ENCODE assay signal across 8 cellular contexts in genomic region chr5:74685979-74686631, GRCh38. TPM values are rescaled to one million over a fixed set of nuclear protein-coding genes. Genes with fewer than 3 reads are reported as not detected.
DNase-seq lines count a peak whose midpoint lies in the region; ATAC-seq and TF ChIP-seq lines count a peak whose summit lies in the region.

No MANE protein-coding gene starts in this region.

- H3K4me3 Mint-ChIP-seq in CD4-positive, CD25-positive, alpha-beta regulatory T cell = peak overlapping the region; percentile 84 to 95 (median 88)

- no peaks in the 10 kb centered on the region for H3K27me3 ChIP-seq in CD4-positive, CD25-positive, alpha-beta regulatory T cell (ENCODE audit: control insufficient read depth, insufficient read depth, low read length)
- H3K27me3 ChIP-seq in brain microvascular endothelial cell (replicated peaks) (no peaks in the 10 kb centered on the region), left lung (no peaks in the 10 kb centered on the region), thoracic aorta (replicated peaks; ENCODE audit: insufficient read depth) (no peaks in the 10 kb centered on the region)

- peaks cover 22% of the 10 kb centered on the region for H3K4me1 ChIP-seq in CD4-positive, CD25-positive, alpha-beta regulatory T cell (ENCODE audit: control insufficient read depth, insufficient read depth, low read length, poor library complexity, severe bottlenecking)
- H3K4me1 ChIP-seq in left lung = peaks cover 12 to 24% of the 10 kb centered on the region in 2 donors
- H3K4me1 ChIP-seq in thoracic aorta (ENCODE audit: control insufficient read depth in 1 of 2, low read depth in 2 of 2) = peaks cover 10 to 17% of the 10 kb centered on the region in 2 donors

- H3K4me1 Mint-ChIP-seq in CD4-positive, CD25-positive, alpha-beta regulatory T cell = peaks cover 22 to 37% (median 32%) of the 10 kb centered on the region in 4 donors

- ATAC-seq in CD4-positive, CD25-positive, alpha-beta regulatory T cell (ENCODE audit: low read depth in 2 of 2) = peak; percentile 1 to 17
- ATAC-seq in GM21360 (IDR thresholded peaks at IDR 0.05; ENCODE audit: unreplicated experiment) (peak; percentile 62), left lung (peak; percentile 38), thoracic aorta (ENCODE audit: insufficient number of reproducible peaks, low FRiP score, low read depth) (peak; percentile 22)

- H3K4me3 ChIP-seq in CD4-positive, CD25-positive, alpha-beta regulatory T cell (ENCODE audit: low read depth, low read length) = peak overlapping the region; percentile 90
- H3K4me3 ChIP-seq in brain microvascular endothelial cell (ENCODE audit: low read depth, low read length) (peak overlapping the region; percentile 82), left lung (peak overlapping the region; percentile 75 to 97), thoracic aorta (peak overlapping the region; percentile 84)

- H3K9me3 Mint-ChIP-seq in CD4-positive, CD25-positive, alpha-beta regulatory T cell = no peaks in the 10 kb centered on the region

- peak overlapping the region; percentile 83 to 87 (median 87) for H3K27ac Mint-ChIP-seq in CD4-positive, CD25-positive, alpha-beta regulatory T cell

- in situ Hi-C loops in brain microvascular endothelial cell (cut with HindIII; ENCODE audit: low pct_ligation_motif_present, low sequenced_read_pairs) = no loop called here

- peaks cover 14% of the 10 kb centered on the region for H3K36me3 ChIP-seq in CD4-positive, CD25-positive, alpha-beta regulatory T cell (ENCODE audit: control insufficient read depth, insufficient read depth, low read length)
- H3K36me3 ChIP-seq in brain microvascular endothelial cell (replicated peaks) = peaks cover 7% of the 10 kb centered on the region
- H3K36me3 ChIP-seq in left lung = peaks cover 0 to 26% of the 10 kb centered on the region in 2 donors
- H3K36me3 ChIP-seq in thoracic aorta = peaks cover 3% of the 10 kb centered on the region

- H3K27ac ChIP-seq in CD4-positive, CD25-positive, alpha-beta regulatory T cell (ENCODE audit: insufficient read depth, low read length, poor library complexity, severe bottlenecking) = peak overlapping the region; percentile 69
- no peak overlapping the region for H3K27ac ChIP-seq in brain microvascular endothelial cell
- H3K27ac ChIP-seq in left lung = peak overlapping the region in 1 of 2 donors; percentile 96
- H3K27ac ChIP-seq in thoracic aorta = peak overlapping the region; percentile 77 to 84

- H3K27me3 Mint-ChIP-seq in CD4-positive, CD25-positive, alpha-beta regulatory T cell = peaks cover 16% of the 10 kb centered on the region

- H3K36me3 Mint-ChIP-seq in CD4-positive, CD25-positive, alpha-beta regulatory T cell = peaks cover 16% of the 10 kb centered on the region

- H3K9me3 ChIP-seq in CD4-positive, CD25-positive, alpha-beta regulatory T cell (ENCODE audit: control insufficient read depth in 2 of 2, low read length in 2 of 2) = no peaks in the 10 kb centered on the region
- H3K9me3 ChIP-seq in left lung (no peaks in the 10 kb centered on the region), thoracic aorta (no peaks in the 10 kb centered on the region)

- DNase-seq in CD4-positive, CD25-positive, alpha-beta regulatory T cell = peak in 1 of 3 donors; percentile 15
- DNase-seq in HT1080 (ENCODE audit: low read depth) = peak; percentile 51
- no peak for DNase-seq in brain microvascular endothelial cell
- DNase-seq in left lung = peak in 1 of 2 donors; percentile 41
- no peak for DNase-seq in thoracic aorta (ENCODE audit: low spot score)
- no peak for DNase-seq in activated gamma-delta T cell treated with Interleukin-2 at 50 U/mL for 16 hours
- DNase-seq in NCI-H1694 (lab: John Stamatoyannopoulos, UW) = no peak

- no peak for TF ChIP-seq CTCF in brain microvascular endothelial cell (IDR thresholded peaks at IDR 0.05; ENCODE audit: low read depth, low read length, missing control alignments)
- TF ChIP-seq CTCF in left lung (IDR thresholded peaks at IDR 0.05) = no peak
- TF ChIP-seq CTCF in thoracic aorta (IDR thresholded peaks at IDR 0.05) = no peak

- intact Hi-C loops in left lung (cut with DNase I) = no loop called here

RNA-seq across cellular contexts. Expression of gene HEXB, which starts 1.1 kb away (rescaled TPM):
- total RNA-seq in CD4-positive, CD25-positive, alpha-beta regulatory T cell = 41.9 TPM
- 100 to 1,000 TPM; 102 to 128 (median 120) TPM for polyA plus RNA-seq in CD4-positive, CD25-positive, alpha-beta regulatory T cell
- 180 and 185 TPM in 2 replicates for total RNA-seq in HT1080 (2014; rRNA removed; shearing (Covaris generic))
- 154 and 162 TPM in 2 replicates for polyA plus RNA-seq in HT1080 (2015; cell fraction: cytosol; rRNA removed)
- 174 and 178 TPM in 2 replicates for polyA plus RNA-seq in HT1080 (2015; cell fraction: nucleus; rRNA removed)
- 100 to 1,000 TPM; 204 to 215 TPM for total RNA-seq in left lung
- total RNA-seq in thoracic aorta = 100 to 1,000 TPM; 139 to 156 TPM

RNA-seq across cellular contexts. Expression of gene ENC1, which starts 45.6 kb away (rescaled TPM):
- 6.8 TPM for total RNA-seq in CD4-positive, CD25-positive, alpha-beta regulatory T cell
- polyA plus RNA-seq in CD4-positive, CD25-positive, alpha-beta regulatory T cell = under 1 TPM in 3 of 4 donors, not detected in 1; 0.10 to 0.69 (median 0.26) TPM
- 44.6 and 72.0 TPM in 2 replicates for total RNA-seq in HT1080 (2014; rRNA removed; shearing (Covaris generic))
- 28.5 and 34.4 TPM in 2 replicates for polyA plus RNA-seq in HT1080 (2015; cell fraction: cytosol; rRNA removed)
- polyA plus RNA-seq in HT1080 (2015; cell fraction: nucleus; rRNA removed) = 64.0 and 65.8 TPM in 2 replicates
- 10 to 100 TPM; 34.6 to 51.3 TPM for total RNA-seq in left lung
- total RNA-seq in thoracic aorta = 10 to 100 TPM in 1 of 2 donors, 1 to 10 TPM in 1; 7.7 to 10.4 TPM

Comparison
In these comparisons a context has a peak if more than half of its experiments do, and no peak if none do; other contexts are left out.
1. ATAC-seq: peak in every context shown above with its lines; median percentile 62 in GM21360; 38 in left lung; 22 in thoracic aorta; 9 in CD4-positive, CD25-positive, alpha-beta regulatory T cell.